ENCODE assay signal across 1 cellular context in genomic region chr4:129233691-129234090, GRCh38.
TF ChIP-seq lines count a peak whose summit lies in the region.

No MANE protein-coding gene starts in this region.

TF ChIP-seq in SK-N-SH treated with all-trans-retinoic acid at 6 μM for 48 hours, 23 proteins besides CTCF, POLR2A, EP300 and RAD21 (continued from another document):
- TF ChIP-seq ZNF70 (CRISPR knock-in tag; IDR thresholded peaks at IDR 0.05) (no peak), OSR1 (CRISPR knock-in tag; IDR thresholded peaks at IDR 0.05) (no peak), ISL1 (CRISPR knock-in tag; IDR thresholded peaks at IDR 0.05) (no peak), ZC3H10 (CRISPR knock-in tag; IDR thresholded peaks at IDR 0.05) (0 out of 2 replicates have a peak, but pooled peaks have one; percentile 69), CSDC2 (CRISPR knock-in tag; IDR thresholded peaks at IDR 0.05) (no peak), ZFP30 (CRISPR knock-in tag; IDR thresholded peaks at IDR 0.05) (no peak), RARB (CRISPR knock-in tag; IDR thresholded peaks at IDR 0.05) (0 out of 2 replicates have a peak, but pooled peaks have one; percentile 55), TOX (CRISPR knock-in tag; IDR thresholded peaks at IDR 0.05; ENCODE audit: borderline replicate concordance) (0 out of 2 replicates have a peak, but pooled peaks have one; percentile 41)
